9 cellular contexts compared by ENCODE assay signal in genomic region chr5:140926211-140926902, GRCh38. TPM values are rescaled to one million over a fixed set of nuclear protein-coding genes. Genes with fewer than 3 reads are reported as not detected.
DNase-seq lines count a peak whose midpoint lies in the region; ATAC-seq and TF ChIP-seq lines count a peak whose summit lies in the region.
"Had no signal": no experiment of that assay in that cellular context is flagged by ENCODE, and none has a peak within 500 bp of the region (broad histone marks: within the 10 kb centered on the region; RNA-seq: fewer than 3 reads in every experiment).

A gene with protein sequence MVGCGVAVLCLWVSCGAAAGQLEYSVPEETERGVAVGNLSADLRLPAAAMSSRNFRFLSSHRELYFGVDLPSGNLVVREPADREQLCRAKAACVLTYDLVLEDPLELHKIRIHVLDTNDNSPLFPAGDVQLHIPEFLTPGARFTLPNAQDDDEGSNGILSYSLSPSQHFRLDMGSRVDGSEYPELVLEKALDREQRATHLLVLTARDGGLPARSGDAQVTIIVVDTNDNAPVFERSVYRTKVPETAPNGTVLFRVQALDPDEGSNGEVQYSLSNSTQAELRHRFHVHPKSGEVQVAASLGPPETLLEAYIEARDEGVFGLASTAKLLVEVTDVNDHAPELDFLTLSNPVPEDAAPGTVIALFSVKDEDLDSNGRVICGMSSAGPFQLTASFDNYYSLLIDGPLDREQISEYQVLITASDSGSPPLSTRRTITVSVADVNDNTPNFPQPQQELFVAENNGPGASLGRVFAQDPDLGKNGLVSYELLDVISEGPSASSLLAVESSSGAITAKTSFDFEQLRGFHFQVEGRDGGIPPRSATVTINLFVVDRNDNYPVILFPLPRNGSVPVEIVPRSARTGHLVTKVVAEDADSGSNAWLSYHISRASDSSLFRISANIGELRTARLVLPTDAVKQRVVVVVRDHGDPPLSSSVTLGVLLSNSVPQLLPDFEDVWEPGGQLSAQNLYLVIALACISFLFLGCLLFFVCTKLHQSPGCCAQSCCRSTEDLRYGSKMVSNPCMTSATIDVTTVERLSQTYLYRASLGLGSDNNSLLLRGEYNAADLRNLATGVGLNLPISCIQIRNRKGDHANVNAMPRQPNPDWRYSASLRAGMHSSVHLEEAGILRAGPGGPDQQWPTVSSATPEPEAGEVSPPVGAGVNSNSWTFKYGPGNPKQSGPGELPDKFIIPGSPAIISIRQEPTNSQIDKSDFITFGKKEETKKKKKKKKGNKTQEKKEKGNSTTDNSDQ (plus strand): TSS chr5:140926299. CDS start chr5:140926893, 594 bp downstream.

- H3K4me1 ChIP-seq in vagina, result peaks cover 20% of the 10 kb centered on the region

- no peak within 1 kb of the TSS for H3K27ac Mint-ChIP-seq in activated naive CD4-positive, alpha-beta T cell treated with anti-CD3 and anti-CD28 coated beads, Interleukin-2, amount 50 U/mL, for 24 hours

- peak within 1 kb of the TSS; percentile 59 for H3K4me3 Mint-ChIP-seq in activated naive CD4-positive, alpha-beta T cell treated with anti-CD3 and anti-CD28 coated beads, Interleukin-2, amount 50 U/mL, for 24 hours

- peak within 1 kb of the TSS; percentile 45 to 47 for H3K4me3 ChIP-seq in vagina

- in situ Hi-C loops in G401 (cut with HindIII; ENCODE audit: low sequenced_read_pairs), result no loop called here

- no peaks in the 10 kb centered on the region for H3K36me3 ChIP-seq in vagina

- peaks cover 4% of the 10 kb centered on the region for H3K4me1 Mint-ChIP-seq in activated naive CD4-positive, alpha-beta T cell treated with anti-CD3 and anti-CD28 coated beads, Interleukin-2, amount 50 U/mL, for 24 hours

- intact Hi-C loops in head of caudate nucleus (cut with DNase I) (loop anchor here (2.0 kb wide), 1 partner anchor 114 kb away; no protein-coding TSS in a partner anchor), vagina (cut with DNase I) (no loop called here)

- TF ChIP-seq POLR2A in vagina (IDR thresholded peaks at IDR 0.05), result no peak

- peak; percentile 8 to 77 (median 39) for TF ChIP-seq CTCF in vagina (IDR thresholded peaks at IDR 0.05)

- H3K27me3 ChIP-seq in vagina, result no peaks in the 10 kb centered on the region

- ATAC-seq in GM18498 (IDR thresholded peaks at IDR 0.05; ENCODE audit: unreplicated experiment), result no peak
- no peak for ATAC-seq in HG03439 (IDR thresholded peaks at IDR 0.05; ENCODE audit: unreplicated experiment)

- H3K27me3 Mint-ChIP-seq in activated naive CD4-positive, alpha-beta T cell treated with anti-CD3 and anti-CD28 coated beads, Interleukin-2, amount 50 U/mL, for 24 hours, result peaks cover 50% of the 10 kb centered on the region

- H3K27ac ChIP-seq in vagina, result peak within 1 kb of the TSS; percentile 5

- no peaks in the 10 kb centered on the region for H3K9me3 ChIP-seq in vagina

- no peaks in the 10 kb centered on the region for H3K9me3 Mint-ChIP-seq in activated naive CD4-positive, alpha-beta T cell treated with anti-CD3 and anti-CD28 coated beads, Interleukin-2, amount 50 U/mL, for 24 hours

- H3K36me3 Mint-ChIP-seq in activated naive CD4-positive, alpha-beta T cell treated with anti-CD3 and anti-CD28 coated beads, Interleukin-2, amount 50 U/mL, for 24 hours, result no peaks in the 10 kb centered on the region

- DNase-seq in G401 (ENCODE audit: low spot score) (peak; percentile 82), NCI-H2107 treated with DMSO at 0.1 percent for 48 hours (lab: John Stamatoyannopoulos, UW; ENCODE audit: unreplicated experiment) (peak; percentile 56), head of caudate nucleus (peak; percentile 70 to 93 (median 85)), occipital lobe (lab: John Stamatoyannopoulos, UW) (peak; percentile 76), vagina (ENCODE audit: extremely low spot score in 2 of 2) (no peak)

RNA-seq across cellular contexts. Expression of the gene that starts here (rescaled TPM):
- total RNA-seq in G401 (2014; rRNA removed; shearing (Covaris generic)), result 6.5 and 9.5 TPM in 2 replicates
- total RNA-seq in occipital lobe (74.1 TPM), vagina (0.49 TPM)
- total RNA-seq: T-helper 2 cell treated with Interferon-gamma antibody and Interleukin-4, amounts not matched to agents 100 ng/mL and 5 ng/mL, for 36 hours had no signal

Comparison
In these comparisons a context has a peak if more than half of its experiments do, and no peak if none do; other contexts are left out.
1. DNase-seq: peak in G401 (single experiment), NCI-H2107 treated with DMSO at 0.1 percent for 48 hours (single experiment), head of caudate nucleus (42 of 42) and occipital lobe (single experiment); none in vagina (0 of 2).